19 cellular contexts compared by ENCODE assay signal in the genomic region with DNA sequence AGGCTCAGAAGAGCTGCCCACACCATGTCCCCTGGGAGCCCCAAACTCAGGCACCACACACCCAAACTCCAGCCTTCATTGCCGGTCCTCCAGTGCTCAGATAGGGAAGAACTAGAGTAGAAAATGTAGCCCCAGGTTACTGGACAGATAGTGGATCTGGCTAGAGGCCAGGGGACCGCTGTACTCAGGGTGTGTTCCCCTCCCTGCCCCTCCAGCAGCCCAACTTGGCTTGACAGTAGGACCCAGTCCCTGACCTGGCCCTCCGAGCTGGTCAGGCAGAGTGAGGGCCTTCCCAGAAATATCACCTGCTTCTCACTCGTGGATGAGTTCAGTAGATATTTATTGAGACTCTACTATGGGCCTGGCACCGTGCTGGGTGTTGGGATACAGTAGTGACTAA.
"Had no signal": no experiment of that assay in that cellular context is flagged by ENCODE, and none has a peak within 500 bp of the region (broad histone marks: within the 10 kb centered on the region; RNA-seq: fewer than 3 reads in every experiment).

No MANE protein-coding gene starts in this region.

- DNase-seq: activated CD4-positive, alpha-beta T cell treated with anti-CD3 and anti-CD28 coated beads for 1 hour; activated CD4-positive, alpha-beta T cell treated with anti-CD3 and anti-CD28 coated beads, Interleukin-2, amount 50 U/mL, for 1 hour; activated naive CD4-positive, alpha-beta T cell; activated naive CD8-positive, alpha-beta T cell treated with anti-CD3 and anti-CD28 coated beads for 36 hours; activated T-cell treated with anti-CD3 and anti-CD28 coated beads, Interleukin-2, amount 50 U/mL, for 4 hours; effector CD4-positive, alpha-beta T cell; foreskin melanocyte; stimulated activated CD4-positive, alpha-beta T cell treated with anti-CD3 and anti-CD28 coated beads, Interleukin-2, amount 100 ng/mL, for 48 hours; stimulated activated CD8-positive, alpha-beta memory T cell treated with anti-CD3 and anti-CD28 coated beads, Interleukin-4, amount 100 ng/mL, for 48 hours; stimulated activated naive B cell treated with anti-CD40 and anti-IgM and Interleukin-4, amounts not matched to agents 10 μg/mL and 1 μg/mL and 100 μg/mL, for 72 hours; T-cell had no signal

- H3K27me3 ChIP-seq: hepatocyte, vagina had no signal

- H3K9me3 ChIP-seq: thoracic aorta, vagina had no signal

- H3K9me3 Mint-ChIP-seq: activated naive CD8-positive, alpha-beta T cell treated with anti-CD3 and anti-CD28 coated beads for 36 hours; activated T-cell treated with anti-CD3 and anti-CD28 coated beads, Interleukin-2, amount 50 U/mL, for 4 hours; activated T-helper 2 cell treated with anti-CD3 and anti-CD28 coated beads, Interferon-gamma antibody, Interleukin-2, Interleukin-4, amounts not matched to agents 10 μg/mL and 5 μg/mL and 100 μg/mL, durations not matched to agents 14 hours and 24 hours and 36 hours; stimulated activated naive B cell treated with anti-CD40 and anti-IgM and Interleukin-4, amounts not matched to agents 10 μg/mL and 1 μg/mL and 100 μg/mL, for 72 hours; T-cell; T-helper 2 cell treated with Interferon-gamma antibody and Interleukin-4, amounts not matched to agents 5 μg/mL and 100 μg/mL, for 36 hours; type B pancreatic cell had no signal

- H3K27ac ChIP-seq: hepatocyte, thoracic aorta, vagina, VCaP had no signal

- H3K4me3 ChIP-seq: hepatocyte, thoracic aorta, vagina had no signal

- H3K36me3 ChIP-seq: thoracic aorta, vagina had no signal

- H3K36me3 Mint-ChIP-seq: activated naive CD8-positive, alpha-beta T cell treated with anti-CD3 and anti-CD28 coated beads for 36 hours; stimulated activated naive B cell treated with anti-CD40 and anti-IgM and Interleukin-4, amounts not matched to agents 10 μg/mL and 1 μg/mL and 100 μg/mL, for 72 hours; T-cell; type B pancreatic cell had no signal

- ATAC-seq: activated T-cell treated with anti-CD3 and anti-CD28 coated beads, Interleukin-2, amount 50 U/mL, for 4 hours; stimulated activated naive B cell treated with anti-CD40 and anti-IgM and Interleukin-4, amounts not matched to agents 10 μg/mL and 1 μg/mL and 100 μg/mL, for 72 hours; T-cell had no signal

- H3K4me3 Mint-ChIP-seq: activated naive CD8-positive, alpha-beta T cell treated with anti-CD3 and anti-CD28 coated beads for 36 hours; activated T-cell treated with anti-CD3 and anti-CD28 coated beads, Interleukin-2, amount 50 U/mL, for 4 hours; stimulated activated naive B cell treated with anti-CD40 and anti-IgM and Interleukin-4, amounts not matched to agents 10 μg/mL and 1 μg/mL and 100 μg/mL, for 72 hours; T-cell; T-helper 2 cell treated with Interferon-gamma antibody and Interleukin-4, amounts not matched to agents 5 μg/mL and 100 μg/mL, for 36 hours; type B pancreatic cell had no signal

- FAIRE-seq: astrocyte had no signal

- H3K27ac Mint-ChIP-seq: activated naive CD8-positive, alpha-beta T cell treated with anti-CD3 and anti-CD28 coated beads for 36 hours; activated T-helper 2 cell treated with anti-CD3 and anti-CD28 coated beads, Interferon-gamma antibody, Interleukin-2, Interleukin-4, amounts not matched to agents 10 μg/mL and 5 μg/mL and 100 μg/mL, durations not matched to agents 14 hours and 24 hours and 36 hours; stimulated activated naive B cell treated with anti-CD40 and anti-IgM and Interleukin-4, amounts not matched to agents 10 μg/mL and 1 μg/mL and 100 μg/mL, for 72 hours; T-cell; T-helper 2 cell treated with Interferon-gamma antibody and Interleukin-4, amounts not matched to agents 5 μg/mL and 100 μg/mL, for 36 hours; type B pancreatic cell had no signal
